ENCODE assay signal across 21 cellular contexts in the genomic region with DNA sequence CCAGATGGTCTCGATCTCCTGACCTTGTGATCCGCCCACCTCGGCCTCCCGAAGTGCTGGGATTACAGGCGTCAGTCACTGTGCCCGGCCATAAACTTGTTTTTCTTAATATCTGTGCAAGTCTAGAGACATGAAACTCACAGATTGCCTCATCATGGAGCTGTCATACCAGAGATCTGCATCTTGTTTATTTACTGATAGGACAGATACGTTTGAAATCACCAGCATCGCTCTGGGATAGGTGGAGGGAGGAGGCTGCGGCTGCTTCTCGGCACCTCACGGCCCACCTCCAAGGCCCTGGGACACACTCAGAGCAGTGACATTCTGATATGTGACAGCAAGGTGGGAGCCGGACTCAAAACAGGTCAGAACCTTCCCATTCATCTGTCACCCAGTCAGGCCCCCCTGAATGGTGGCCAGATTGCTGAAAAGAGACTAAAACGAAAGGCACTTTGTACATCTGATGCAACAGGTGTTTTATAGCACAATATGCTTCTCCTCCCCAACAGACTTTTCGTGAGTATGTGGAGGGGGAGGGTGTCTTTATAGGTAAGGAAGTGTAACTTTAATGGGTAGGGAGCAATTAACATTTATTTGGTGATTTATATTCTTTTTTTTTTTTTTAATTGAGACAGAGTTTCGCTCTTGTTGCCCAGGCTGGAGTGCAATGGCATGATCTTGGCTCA.
"Had no signal": no experiment of that assay in that cellular context is flagged by ENCODE, and none has a peak within 500 bp of the region (broad histone marks: within the 10 kb centered on the region; RNA-seq: fewer than 3 reads in every experiment).

No MANE protein-coding gene starts in this region.

- H3K9me3 ChIP-seq: gastrocnemius medialis, left lung, ovary, right lobe of liver, suprapubic skin, transverse colon, vagina had no signal

- H3K36me3 ChIP-seq: gastrocnemius medialis, left lung, ovary, right lobe of liver, transverse colon, vagina had no signal

- H3K4me3 ChIP-seq: gastrocnemius medialis, left lung, ovary, right lobe of liver, suprapubic skin, transverse colon, vagina had no signal

- H3K27me3 ChIP-seq: gastrocnemius medialis, left lung, ovary, right lobe of liver, suprapubic skin, transverse colon, vagina had no signal

- ATAC-seq: effector memory CD8-positive, alpha-beta T cell; gastrocnemius medialis; left lung; naive thymus-derived CD8-positive, alpha-beta T cell; right lobe of liver; stimulated activated naive CD8-positive, alpha-beta T cell treated with anti-CD3 and anti-CD28 coated beads, Interleukin-15, amount 100 ng/mL, for 72 hours had no signal

- H3K27ac ChIP-seq: gastrocnemius medialis, left lung, ovary, right lobe of liver, suprapubic skin, transverse colon, vagina had no signal

- DNase-seq: cortex of kidney; effector memory CD8-positive, alpha-beta T cell; foreskin fibroblast; gastrocnemius medialis; head of caudate nucleus; left lung; mesenchymal stem cell; naive thymus-derived CD8-positive, alpha-beta T cell; nephron progenitor cell; occipital lobe; ovary; retina; right lobe of liver; small intestine; stimulated activated CD4-positive, alpha-beta T cell treated with anti-CD3 and anti-CD28 coated beads, Interleukin-15, amount 100 ng/mL, for 24 hours; stimulated activated CD4-positive, alpha-beta T cell treated with anti-CD3 and anti-CD28 coated beads, Interleukin-2, amount 100 ng/mL, for 48 hours; stimulated activated naive CD4-positive, alpha-beta T cell; stimulated activated naive CD8-positive, alpha-beta T cell treated with anti-CD3 and anti-CD28 coated beads, Interleukin-15, amount 100 ng/mL, for 72 hours; transverse colon had no signal
